8 cellular contexts compared by ENCODE assay signal in the genomic region with DNA sequence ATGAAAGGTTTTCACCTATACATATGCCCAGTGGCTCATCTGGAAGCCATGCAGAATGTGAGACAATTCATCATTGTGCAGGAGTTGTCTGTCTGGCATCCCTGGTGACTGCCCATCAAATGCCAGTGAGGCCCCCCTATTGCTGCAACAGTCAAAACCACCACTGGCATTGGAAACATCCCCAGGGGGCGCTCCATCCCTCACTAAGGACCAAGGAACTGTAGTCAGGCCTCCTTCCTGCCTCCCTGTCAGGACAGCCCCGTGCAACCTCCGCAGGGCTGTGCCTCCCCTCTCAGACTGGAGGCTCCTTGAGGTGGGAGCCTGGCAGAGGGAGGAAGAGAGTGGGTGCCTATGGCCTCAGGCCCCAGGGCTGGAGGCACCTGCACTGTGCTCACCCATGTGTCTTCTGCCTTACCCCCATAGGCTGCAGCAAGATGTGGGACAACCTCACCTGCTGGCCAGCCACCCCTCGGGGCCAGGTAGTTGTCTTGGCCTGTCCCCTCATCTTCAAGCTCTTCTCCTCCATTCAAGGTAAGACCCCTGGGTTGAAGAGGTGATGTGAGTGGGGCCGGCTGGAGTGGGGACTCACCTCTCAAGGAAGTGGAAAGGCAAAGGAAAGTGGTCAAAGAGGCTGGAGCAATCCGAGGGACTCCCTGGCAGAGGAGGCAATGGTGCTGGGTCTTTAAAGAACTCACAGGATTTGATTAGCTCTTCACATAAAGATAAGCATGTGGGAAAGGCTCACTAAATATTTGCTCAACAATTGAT. TPM values are rescaled to one million over a fixed set of nuclear protein-coding genes. Genes with fewer than 3 reads are reported as not detected.
A peak's percentile ranks its signal among the peaks of the same experiment; 100 is the strongest.
DNase-seq lines count a peak whose midpoint lies in the region; ATAC-seq lines count a peak whose summit lies in the region.

No MANE protein-coding gene starts in this region.

- H3K27me3 Mint-ChIP-seq in activated CD4-positive, alpha-beta T cell treated with anti-CD3 and anti-CD28 coated beads for 36 hours: no peaks in the 10 kb centered on the region
- no peaks in the 10 kb centered on the region for H3K27me3 Mint-ChIP-seq in activated naive CD4-positive, alpha-beta T cell treated with anti-CD3 and anti-CD28 coated beads, Interleukin-2, amount 50 U/mL, for 24 hours
- no peaks in the 10 kb centered on the region for H3K27me3 Mint-ChIP-seq in naive thymus-derived CD4-positive, alpha-beta T cell

- no peak overlapping the region for H3K4me3 Mint-ChIP-seq in activated CD4-positive, alpha-beta T cell treated with anti-CD3 and anti-CD28 coated beads for 36 hours
- H3K4me3 Mint-ChIP-seq in activated naive CD4-positive, alpha-beta T cell treated with anti-CD3 and anti-CD28 coated beads, Interleukin-2, amount 50 U/mL, for 24 hours: no peak overlapping the region
- H3K4me3 Mint-ChIP-seq in naive thymus-derived CD4-positive, alpha-beta T cell: peak overlapping the region in 6 of 10 donors; percentile 28 to 73 (median 67)

- peaks cover 0 to 23% of the 10 kb centered on the region in 2 donors for H3K4me1 ChIP-seq in naive thymus-derived CD4-positive, alpha-beta T cell (ENCODE audit: control insufficient read depth in 2 of 2, insufficient read depth in 2 of 2, low read length in 2 of 2)

- H3K27me3 ChIP-seq in naive thymus-derived CD4-positive, alpha-beta T cell (ENCODE audit: control insufficient read depth in 2 of 2, insufficient read depth in 2 of 2, low read length in 2 of 2): no peaks in the 10 kb centered on the region

- H3K27ac ChIP-seq in naive thymus-derived CD4-positive, alpha-beta T cell (ENCODE audit: low read depth, low read length): peak overlapping the region; percentile 51

- H3K9me3 Mint-ChIP-seq in activated CD4-positive, alpha-beta T cell treated with anti-CD3 and anti-CD28 coated beads for 36 hours (ENCODE audit: low read depth): no peaks in the 10 kb centered on the region
- H3K9me3 Mint-ChIP-seq in activated naive CD4-positive, alpha-beta T cell treated with anti-CD3 and anti-CD28 coated beads, Interleukin-2, amount 50 U/mL, for 24 hours: no peaks in the 10 kb centered on the region
- no peaks in the 10 kb centered on the region for H3K9me3 Mint-ChIP-seq in naive thymus-derived CD4-positive, alpha-beta T cell

- H3K27ac Mint-ChIP-seq in activated CD4-positive, alpha-beta T cell treated with anti-CD3 and anti-CD28 coated beads for 36 hours: no peak overlapping the region
- peak overlapping the region; percentile 88 for H3K27ac Mint-ChIP-seq in activated naive CD4-positive, alpha-beta T cell treated with anti-CD3 and anti-CD28 coated beads, Interleukin-2, amount 50 U/mL, for 24 hours
- H3K27ac Mint-ChIP-seq in naive thymus-derived CD4-positive, alpha-beta T cell: peak overlapping the region in 8 of 9 donors; percentile 73 to 95 (median 86)

- no peaks in the 10 kb centered on the region for H3K9me3 ChIP-seq in naive thymus-derived CD4-positive, alpha-beta T cell (ENCODE audit: control insufficient read depth in 2 of 3, low read length in 3 of 3)

- intact Hi-C loops in activated CD4-positive, alpha-beta T cell treated with anti-CD3 and anti-CD28 coated beads for 36 hours (cut with DNase I, micrococcal nuclease): loop anchor here in 1 of 2 experiments (1.0 kb wide), 2 partner anchors 17 kb away; a partner anchor contains a TSS
- intact Hi-C loops in naive thymus-derived CD4-positive, alpha-beta T cell (cut with micrococcal nuclease): loop anchor here (1.0 to 2.0 kb wide), 6 partner anchors 8 to 38 kb away; a partner anchor contains a TSS

- POLR2A ChIA-PET in activated CD4-positive, alpha-beta T cell treated with anti-CD3 and anti-CD28 coated beads for 36 hours (lab: Charles Lee): no interaction called here
- POLR2A ChIA-PET in naive thymus-derived CD4-positive, alpha-beta T cell (lab: Charles Lee): interaction anchor here (0.6 to 1.7 kb wide), 9 partner anchors 8 to 29 kb away, joined by 3 to 6 read pairs (median 3); a partner anchor contains a TSS

- CTCF ChIA-PET in activated CD4-positive, alpha-beta T cell treated with anti-CD3 and anti-CD28 coated beads for 36 hours (lab: Charles Lee): interaction anchor here (1.0 to 2.1 kb wide), 5 partner anchors 9 to 95 kb away, joined by 3 to 16 read pairs (median 5); a partner anchor contains a TSS
- CTCF ChIA-PET in naive thymus-derived CD4-positive, alpha-beta T cell (lab: Charles Lee): interaction anchor here (1.0 to 4.1 kb wide), 7 partner anchors 8 to 40 kb away, joined by 3 to 37 read pairs (median 6); a partner anchor contains a TSS

- no peak for ATAC-seq in activated CD4-positive, alpha-beta T cell treated with anti-CD3 and anti-CD28 coated beads for 36 hours
- peak; percentile 56 for ATAC-seq in naive thymus-derived CD4-positive, alpha-beta T cell
- ATAC-seq in HG03457 (IDR thresholded peaks at IDR 0.05; ENCODE audit: unreplicated experiment): no peak

- H3K36me3 Mint-ChIP-seq in activated CD4-positive, alpha-beta T cell treated with anti-CD3 and anti-CD28 coated beads for 36 hours (ENCODE audit: low read depth): peaks cover 15% of the 10 kb centered on the region
- peaks cover 18% of the 10 kb centered on the region for H3K36me3 Mint-ChIP-seq in activated naive CD4-positive, alpha-beta T cell treated with anti-CD3 and anti-CD28 coated beads, Interleukin-2, amount 50 U/mL, for 24 hours
- H3K36me3 Mint-ChIP-seq in naive thymus-derived CD4-positive, alpha-beta T cell: peaks cover 3 to 55% (median 23%) of the 10 kb centered on the region in 5 donors

- peak; percentile 53 for DNase-seq in activated CD4-positive, alpha-beta T cell treated with anti-CD3 and anti-CD28 coated beads for 36 hours
- no peak for DNase-seq in activated CD4-positive, alpha-beta T cell treated with anti-CD3 and anti-CD28 coated beads, Interleukin-2, amount 50 U/mL, for 4 hours
- peak; percentile 5 for DNase-seq in NCI-H69 (lab: John Stamatoyannopoulos, UW)
- peak in 3 of 9 donors; percentile 36 to 52 (median 49) for DNase-seq in naive thymus-derived CD4-positive, alpha-beta T cell
- DNase-seq in superior temporal gyrus (ENCODE audit: extremely low spot score): no peak
- no peak for DNase-seq in cerebellar nuclear complex (lab: John Stamatoyannopoulos, UW)

- peaks cover 27% of the 10 kb centered on the region for H3K4me1 Mint-ChIP-seq in activated CD4-positive, alpha-beta T cell treated with anti-CD3 and anti-CD28 coated beads for 36 hours
- peaks cover 42% of the 10 kb centered on the region for H3K4me1 Mint-ChIP-seq in activated naive CD4-positive, alpha-beta T cell treated with anti-CD3 and anti-CD28 coated beads, Interleukin-2, amount 50 U/mL, for 24 hours
- H3K4me1 Mint-ChIP-seq in naive thymus-derived CD4-positive, alpha-beta T cell: peaks cover 19 to 55% (median 39%) of the 10 kb centered on the region in 7 donors

- peaks cover 0 to 45% (median 0%) of the 10 kb centered on the region in 3 experiments for H3K36me3 ChIP-seq in naive thymus-derived CD4-positive, alpha-beta T cell (ENCODE audit: control insufficient read depth in 2 of 3, insufficient read depth in 3 of 3, low read length in 3 of 3)

- H3K4me3 ChIP-seq in naive thymus-derived CD4-positive, alpha-beta T cell (ENCODE audit: low read length): no peak overlapping the region

RNA-seq across cellular contexts. Expression of a gene that starts 16.5 kb away (rescaled TPM):
- total RNA-seq in activated CD4-positive, alpha-beta T cell treated with anti-CD3 and anti-CD28 coated beads for 36 hours: 1 to 10 TPM; 6.6 to 6.7 TPM
- 100 to 1,000 TPM in 2 of 5 experiments, 10 to 100 TPM in 2, 1 to 10 TPM in 1; 8.0 to 133 (median 70.5) TPM for total RNA-seq in naive thymus-derived CD4-positive, alpha-beta T cell
- 10 to 100 TPM; 30.5 to 44.8 TPM for polyA plus RNA-seq in naive thymus-derived CD4-positive, alpha-beta T cell

Comparison
In these comparisons a context has a peak if more than half of its experiments do, and no peak if none do; other contexts are left out.
1. DNase-seq: peak in activated CD4-positive, alpha-beta T cell treated with anti-CD3 and anti-CD28 coated beads for 36 hours (single experiment) and NCI-H69 (single experiment); none in activated CD4-positive, alpha-beta T cell treated with anti-CD3 and anti-CD28 coated beads, Interleukin-2, amount 50 U/mL, for 4 hours (0 of 2), superior temporal gyrus (single experiment) and cerebellar nuclear complex (0 of 2).
2. H3K4me3 Mint-ChIP-seq: peak in naive thymus-derived CD4-positive, alpha-beta T cell (6 of 10); none in activated CD4-positive, alpha-beta T cell treated with anti-CD3 and anti-CD28 coated beads for 36 hours (single experiment) and activated naive CD4-positive, alpha-beta T cell treated with anti-CD3 and anti-CD28 coated beads, Interleukin-2, amount 50 U/mL, for 24 hours (single experiment).